1 cellular context compared by ENCODE assay signal in genomic region chr9:113343732-113344231, GRCh38.
TF ChIP-seq lines count a peak whose summit lies in the region.

No MANE protein-coding gene starts in this region.

TF ChIP-seq in K562, 482 proteins besides CTCF, POLR2A, EP300 and RAD21 (continued from another document):
- no peak for TF ChIP-seq NONO (IDR thresholded peaks at IDR 0.05; ENCODE audit: low read depth in 2 of 2, low read length in 1 of 2)
- TF ChIP-seq NCOA1 (IDR thresholded peaks at IDR 0.05; ENCODE audit: low read depth), result 0 out of 2 replicates have a peak, but pooled peaks have one; percentile 28
- TF ChIP-seq PTTG1 (tag; IDR thresholded peaks at IDR 0.05; ENCODE audit: low read depth), result no peak
- no peak for TF ChIP-seq MEF2A (IDR thresholded peaks at IDR 0.05; ENCODE audit: control insufficient read depth, low read depth, low read length)
- peak; percentile 48 for TF ChIP-seq RBBP5 (IDR thresholded peaks at IDR 0.05; ENCODE audit: borderline replicate concordance, insufficient read depth, low read length, poor library complexity, severe bottlenecking)
- TF ChIP-seq CGGBP1 (CRISPR knock-in tag; IDR thresholded peaks at IDR 0.05), result no peak
- TF ChIP-seq WHSC1 (IDR thresholded peaks at IDR 0.05; ENCODE audit: low read length), result no peak
- TF ChIP-seq ZMIZ1 (IDR thresholded peaks at IDR 0.05; ENCODE audit: low read depth in 2 of 2, low read length in 2 of 2), result no peak
- peak; percentile 39; the same call in 1 of the 2 replicates for TF ChIP-seq JUND (IDR thresholded peaks at IDR 0.05; ENCODE audit: borderline replicate concordance, low read depth, low read length)
- TF ChIP-seq JUND (tag; IDR thresholded peaks at IDR 0.05; ENCODE audit: borderline replicate concordance, low read depth, low read length), result peak; percentile 11; the same call in 1 of the 3 replicates
- peak; percentile 62; the same call in 1 of the 2 replicates for TF ChIP-seq ZNF592 (IDR thresholded peaks at IDR 0.05)
- TF ChIP-seq ZNF644 (tag; IDR thresholded peaks at IDR 0.05; ENCODE audit: low read depth), result no peak
- TF ChIP-seq PHF20 (IDR thresholded peaks at IDR 0.05; ENCODE audit: partially characterized antibody), result peak; percentile 29
- no peak for TF ChIP-seq PBX2 (CRISPR knock-in tag; IDR thresholded peaks at IDR 0.05; ENCODE audit: low read depth)
- peak; percentile 67 for TF ChIP-seq PBX2 (tag; conservative IDR thresholded peaks at IDR 0.05; ENCODE audit: low read depth)
- no peak for TF ChIP-seq ZNF77 (CRISPR knock-in tag; IDR thresholded peaks at IDR 0.05)
- no peak for TF ChIP-seq ZHX1 (conservative IDR thresholded peaks at IDR 0.05; ENCODE audit: low read length)
- peak in 1 of 2 experiments; percentile 97; a peak in 2 of 4 replicates for TF ChIP-seq MLLT1 (IDR thresholded peaks at IDR 0.05)
- peak; percentile 76; the same call in 1 of the 2 replicates for TF ChIP-seq PHF21A (IDR thresholded peaks at IDR 0.05; ENCODE audit: borderline replicate concordance, low read depth)
- TF ChIP-seq TFAP4 (CRISPR knock-in tag; IDR thresholded peaks at IDR 0.05; ENCODE audit: borderline replicate concordance), result peak; percentile 27; the same call in 1 of the 2 replicates
- no peak for TF ChIP-seq HINFP (tag; conservative IDR thresholded peaks at IDR 0.05; ENCODE audit: low read depth)
- TF ChIP-seq FOXM1 (IDR thresholded peaks at IDR 0.05; ENCODE audit: low read depth), result no peak
- no peak for TF ChIP-seq FOXM1 (CRISPR knock-in tag; IDR thresholded peaks at IDR 0.05; ENCODE audit: low read depth)
- TF ChIP-seq L3MBTL2 (IDR thresholded peaks at IDR 0.05), result peak; percentile 81
- TF ChIP-seq MED1 (CRISPR knock-in tag; IDR thresholded peaks at IDR 0.05; ENCODE audit: borderline replicate concordance), result no peak
